1 cellular context compared by ENCODE assay signal in genomic region chr15:64461577-64462162, GRCh38.
TF ChIP-seq lines count a peak whose summit lies in the region.

No MANE protein-coding gene starts in this region.

TF ChIP-seq in K562, 482 proteins besides CTCF, POLR2A, EP300 and RAD21 (continued from another document):
- no peak for TF ChIP-seq THAP12 (CRISPR knock-in tag; IDR thresholded peaks at IDR 0.05)
- TF ChIP-seq ZNF398 (CRISPR knock-in tag; IDR thresholded peaks at IDR 0.05): no peak
- TF ChIP-seq ZNF561 (CRISPR knock-in tag; conservative IDR thresholded peaks at IDR 0.05): no peak
- TF ChIP-seq DPF2 (IDR thresholded peaks at IDR 0.05): peak; percentile 92
- TF ChIP-seq ZBED1 (IDR thresholded peaks at IDR 0.05): 0 out of 2 replicates have a peak, but pooled peaks have one; percentile 57
- peak; percentile 64 to 69 for TF ChIP-seq FOXK2 (conservative IDR thresholded peaks at IDR 0.05 in 1 of 2, IDR thresholded peaks at IDR 0.05 in 1 of 2; ENCODE audit: low read depth in 2 of 2)
- no peak for TF ChIP-seq PURB (CRISPR knock-in tag; IDR thresholded peaks at IDR 0.05; ENCODE audit: low read depth)
- TF ChIP-seq MAZ (CRISPR knock-in tag; conservative IDR thresholded peaks at IDR 0.05 in 1 of 2, IDR thresholded peaks at IDR 0.05 in 1 of 2): 0 out of 4 replicates have a peak, but pooled peaks of 1 of the 2 experiments have one; percentile 19
- peak; percentile 74; the same call in 1 of the 2 replicates for TF ChIP-seq CTBP1 (IDR thresholded peaks at IDR 0.05; ENCODE audit: borderline replicate concordance)
- peak; percentile 78 for TF ChIP-seq CCNT2 (IDR thresholded peaks at IDR 0.05; ENCODE audit: borderline replicate concordance, extremely low read depth, insufficient read length, low read depth, low read length)
- peak; percentile 74 for TF ChIP-seq PML (IDR thresholded peaks at IDR 0.05; ENCODE audit: low read length)
- no peak for TF ChIP-seq HMG20A (CRISPR knock-in tag; conservative IDR thresholded peaks at IDR 0.05)
- no peak for TF ChIP-seq RUNX1 (IDR thresholded peaks at IDR 0.05; ENCODE audit: low read depth)
- peak; percentile 82 for TF ChIP-seq ARID3A (IDR thresholded peaks at IDR 0.05; ENCODE audit: borderline replicate concordance, low read depth, low read length)
- peak; percentile 81 to 85 for TF ChIP-seq TRIM24 (IDR thresholded peaks at IDR 0.05)
- TF ChIP-seq NR2C2 (CRISPR knock-in tag; IDR thresholded peaks at IDR 0.05): no peak
- peak; percentile 73 for TF ChIP-seq NR2C2 (tag; IDR thresholded peaks at IDR 0.05)
- TF ChIP-seq TCF3 (CRISPR knock-in tag; IDR thresholded peaks at IDR 0.05): peak; percentile 94
- peak; percentile 29; the same call in 1 of the 2 replicates for TF ChIP-seq PKNOX1 (IDR thresholded peaks at IDR 0.05)
- peak; percentile 78 for TF ChIP-seq SMARCE1 (IDR thresholded peaks at IDR 0.05)
- TF ChIP-seq SMC3 (conservative IDR thresholded peaks at IDR 0.05; ENCODE audit: insufficient read depth, low read depth, low read length): no peak
- TF ChIP-seq FOS (IDR thresholded peaks at IDR 0.05; ENCODE audit: extremely low read depth, insufficient read length): peak; percentile 14
- TF ChIP-seq ZNF512 (tag; IDR thresholded peaks at IDR 0.05): no peak
- TF ChIP-seq ETS1 (conservative IDR thresholded peaks at IDR 0.05; ENCODE audit: control insufficient read depth, low read depth, low read length): peak; percentile 54; the same call in 1 of the 2 replicates
- TF ChIP-seq KLF1 (tag; IDR thresholded peaks at IDR 0.05): peak; percentile 83
- TF ChIP-seq POLR3A (IDR thresholded peaks at IDR 0.05; ENCODE audit: borderline replicate concordance, extremely low read depth, insufficient read depth, insufficient read length): no peak
- peak; percentile 78 for TF ChIP-seq BRD9 (IDR thresholded peaks at IDR 0.05; ENCODE audit: low read depth, partially characterized antibody)
- TF ChIP-seq PTTG1 (tag; IDR thresholded peaks at IDR 0.05; ENCODE audit: low read depth): no peak
- TF ChIP-seq LCOR (CRISPR knock-in tag; IDR thresholded peaks at IDR 0.05): no peak
- peak; percentile 53; the same call in 1 of the 2 replicates for TF ChIP-seq ZKSCAN1 (IDR thresholded peaks at IDR 0.05; ENCODE audit: low read depth, low read length)
- TF ChIP-seq ZNF232 (CRISPR knock-in tag; IDR thresholded peaks at IDR 0.05): no peak
- peak; percentile 65 for TF ChIP-seq DACH1 (IDR thresholded peaks at IDR 0.05; ENCODE audit: partially characterized antibody)
- TF ChIP-seq JUND (IDR thresholded peaks at IDR 0.05; ENCODE audit: borderline replicate concordance, low read depth, low read length): peak; percentile 71; the same call in 1 of the 2 replicates
- peak; percentile 68; the same call in 1 of the 3 replicates for TF ChIP-seq JUND (tag; IDR thresholded peaks at IDR 0.05; ENCODE audit: borderline replicate concordance, low read depth, low read length)
- TF ChIP-seq PHF8 (IDR thresholded peaks at IDR 0.05; ENCODE audit: borderline replicate concordance, low read length): no peak
- TF ChIP-seq NCOR1 (IDR thresholded peaks at IDR 0.05): peak; percentile 96
- TF ChIP-seq HMBOX1 (IDR thresholded peaks at IDR 0.05): peak; percentile 98
- peak; percentile 58; the same call in 1 of the 2 replicates for TF ChIP-seq CREB1 (IDR thresholded peaks at IDR 0.05)
- no peak for TF ChIP-seq CREB1 (CRISPR knock-in tag; IDR thresholded peaks at IDR 0.05)
- peak; percentile 71 to 93; a peak in 3 of 4 replicates for TF ChIP-seq RCOR1 (IDR thresholded peaks at IDR 0.05; ENCODE audit: borderline replicate concordance in 1 of 2, low read depth in 2 of 2, low read length in 2 of 2)
- TF ChIP-seq SIN3B (IDR thresholded peaks at IDR 0.05; ENCODE audit: low read depth): no peak
- TF ChIP-seq FOSL1 (tag; conservative IDR thresholded peaks at IDR 0.05): peak; percentile 60
- TF ChIP-seq SUPT5H (IDR thresholded peaks at IDR 0.05): 0 out of 2 replicates have a peak, but pooled peaks have one; percentile 39
- TF ChIP-seq DNMT1 (IDR thresholded peaks at IDR 0.05): no peak
- peak; percentile 87 to 95 for TF ChIP-seq TBL1XR1 (IDR thresholded peaks at IDR 0.05; ENCODE audit: low read length in 2 of 2)
- no peak for TF ChIP-seq ZFPM2 (CRISPR knock-in tag; IDR thresholded peaks at IDR 0.05)
- no peak for TF ChIP-seq ZNF449 (CRISPR knock-in tag; IDR thresholded peaks at IDR 0.05)
- TF ChIP-seq MNT (conservative IDR thresholded peaks at IDR 0.05): peak in 1 of 2 experiments; percentile 70; a peak in 2 of 4 replicates
- TF ChIP-seq NCOA6 (IDR thresholded peaks at IDR 0.05): no peak
- peak; percentile 61 for TF ChIP-seq CXXC5 (CRISPR knock-in tag; IDR thresholded peaks at IDR 0.05)
- peak; percentile 64; the same call in 1 of the 2 replicates for TF ChIP-seq BCOR (IDR thresholded peaks at IDR 0.05)
- peak; percentile 91 for TF ChIP-seq HDAC3 (IDR thresholded peaks at IDR 0.05; ENCODE audit: borderline replicate concordance, partially characterized antibody)
- no peak for TF ChIP-seq ZBTB5 (IDR thresholded peaks at IDR 0.05)
- no peak for TF ChIP-seq NCOA4 (IDR thresholded peaks at IDR 0.05; ENCODE audit: partially characterized antibody)
TF ChIP-seq in K562: peak in this region for 105.
